In the genomic region with DNA sequence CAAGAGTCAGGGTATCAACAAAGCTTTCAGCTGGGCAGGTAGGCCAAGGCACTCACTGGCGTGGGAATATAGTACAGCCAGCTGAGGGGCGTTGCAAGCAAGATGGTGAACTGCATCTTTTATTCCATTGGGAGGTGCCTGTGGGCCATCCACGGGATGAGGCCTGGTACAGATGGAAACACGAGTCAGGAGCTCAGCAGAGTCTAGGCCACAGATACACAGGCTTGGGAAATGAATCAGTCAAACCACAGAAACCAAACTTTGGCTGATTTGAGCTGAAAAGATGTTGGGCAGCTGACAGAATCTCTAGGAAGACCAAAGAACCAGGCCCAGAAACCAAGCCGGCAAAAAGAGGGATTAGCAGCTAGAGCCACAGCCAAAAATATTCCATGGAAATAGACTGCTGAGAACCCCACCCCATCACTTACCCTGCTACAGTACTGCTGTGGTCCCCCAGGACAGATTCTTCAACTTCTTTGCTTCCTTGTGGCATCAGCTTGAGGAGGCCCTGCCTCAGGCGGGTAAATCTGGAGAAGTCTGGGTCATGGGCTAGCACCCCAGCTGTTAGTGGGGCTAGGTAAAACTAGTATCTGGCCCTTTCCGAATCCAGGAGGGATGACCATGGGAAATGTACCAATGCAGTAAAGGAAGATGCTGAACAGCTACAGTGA, we compare ENCODE assay signal across 8 cellular contexts.
DNase-seq lines count a peak whose midpoint lies in the region; ATAC-seq, FAIRE-seq and TF ChIP-seq lines count a peak whose summit lies in the region.

No MANE protein-coding gene starts in this region.

- DNase-seq in GM12891 (ENCODE audit: insufficient read length, low spot score) = no peak
- DNase-seq in activated naive CD8-positive, alpha-beta T cell treated with anti-CD3 and anti-CD28 coated beads for 36 hours = peak; percentile 36
- no peak for DNase-seq in posterior vena cava (ENCODE audit: low spot score)
- DNase-seq in activated gamma-delta T cell (lab: John Stamatoyannopoulos, UW) = no peak
- DNase-seq in COLO668 (lab: John Stamatoyannopoulos, UW; ENCODE audit: unreplicated experiment) = no peak

- no peaks in the 10 kb centered on the region for H3K27me3 Mint-ChIP-seq in activated naive CD8-positive, alpha-beta T cell treated with anti-CD3 and anti-CD28 coated beads for 36 hours
- H3K27me3 Mint-ChIP-seq in nephron (ENCODE audit: low read depth) = no peaks in the 10 kb centered on the region

- intact Hi-C loops in posterior vena cava (cut with DNase I) = no loop called here

- no peak overlapping the region for H3K4me3 Mint-ChIP-seq in activated naive CD8-positive, alpha-beta T cell treated with anti-CD3 and anti-CD28 coated beads for 36 hours
- no peak overlapping the region for H3K4me3 Mint-ChIP-seq in nephron

- H3K27ac Mint-ChIP-seq in activated naive CD8-positive, alpha-beta T cell treated with anti-CD3 and anti-CD28 coated beads for 36 hours = peak overlapping the region; percentile 56
- H3K27ac Mint-ChIP-seq in nephron = peak overlapping the region in 2 of 3 experiments; percentile 56 to 94

- no peak for TF ChIP-seq CTCF in nephron (IDR thresholded peaks at IDR 0.05; ENCODE audit: unreplicated experiment in 3 of 3)

- peak; percentile 74 for FAIRE-seq in GM12891 (lab: Jason Lieb, UNC)

- H3K4me1 Mint-ChIP-seq in activated naive CD8-positive, alpha-beta T cell treated with anti-CD3 and anti-CD28 coated beads for 36 hours = peaks cover 59% of the 10 kb centered on the region
- H3K4me1 Mint-ChIP-seq in nephron = peaks cover 70% of the 10 kb centered on the region

- no peaks in the 10 kb centered on the region for H3K9me3 Mint-ChIP-seq in activated naive CD8-positive, alpha-beta T cell treated with anti-CD3 and anti-CD28 coated beads for 36 hours
- H3K9me3 Mint-ChIP-seq in nephron = no peaks in the 10 kb centered on the region

- peaks cover 46% of the 10 kb centered on the region for H3K36me3 Mint-ChIP-seq in activated naive CD8-positive, alpha-beta T cell treated with anti-CD3 and anti-CD28 coated beads for 36 hours
- peaks cover 14% of the 10 kb centered on the region for H3K36me3 Mint-ChIP-seq in nephron (ENCODE audit: low read depth)

- ATAC-seq in HG02885 (IDR thresholded peaks at IDR 0.05; ENCODE audit: poor library complexity, unreplicated experiment) (peak; percentile 65), HG03521 (IDR thresholded peaks at IDR 0.05; ENCODE audit: unreplicated experiment) (no peak)

- no peak; the same call in 1 of the 2 replicates for TF ChIP-seq POLR2A in GM12891 (IDR thresholded peaks at IDR 0.05; ENCODE audit: low read depth, low read length)

TF ChIP-seq in GM12891, 5 proteins besides CTCF, POLR2A, EP300 and RAD21:
- TF ChIP-seq POLR2AphosphoS5 (IDR thresholded peaks at IDR 0.05; ENCODE audit: low read depth, low read length) (no peak), POU2F2 (IDR thresholded peaks at IDR 0.05; ENCODE audit: low read depth, low read length) (no peak), SPI1 (IDR thresholded peaks at IDR 0.05; ENCODE audit: low read depth, low read length) (no peak), PAX5 (IDR thresholded peaks at IDR 0.05; ENCODE audit: insufficient read depth, low read length, severe bottlenecking) (no peak), TAF1 (IDR thresholded peaks at IDR 0.05; ENCODE audit: low read depth, low read length) (no peak)
